ENCODE assay signal across 8 cellular contexts in genomic region chr2:104378853-104379374, GRCh38.
DNase-seq lines count a peak whose midpoint lies in the region; ATAC-seq and TF ChIP-seq lines count a peak whose summit lies in the region.

No MANE protein-coding gene starts in this region.

- no peaks in the 10 kb centered on the region for H3K4me1 ChIP-seq in KMS-11 (ENCODE audit: low read depth, poor library complexity, severe bottlenecking)
- H3K4me1 ChIP-seq in neuron (ENCODE audit: insufficient read depth, low read length) = peaks cover 13% of the 10 kb centered on the region

- H4K20me1 ChIP-seq in KMS-11 (ENCODE audit: insufficient read depth) = no peaks in the 10 kb centered on the region

- no peak overlapping the region; the same call in 1 of the 2 replicates for H3K4me2 ChIP-seq in KMS-11

- no peaks in the 10 kb centered on the region for H3K36me3 Mint-ChIP-seq in CD14-positive monocyte
- no peaks in the 10 kb centered on the region for H3K36me3 Mint-ChIP-seq in T-helper 1 cell treated with Interleukin-12 subunit alpha and Interleukin-12 subunit beta and Interleukin-4 antibody, amounts not matched to agents 30 μg/mL and 1 μg/mL, for 36 hours (ENCODE audit: low read depth)

- H2AFZ ChIP-seq in KMS-11 (ENCODE audit: low read depth) (peak overlapping the region; percentile 75), neuron (ENCODE audit: low read depth, low read length) (peak overlapping the region; percentile 35)

- no peaks in the 10 kb centered on the region for H3K9me3 ChIP-seq in neuron (ENCODE audit: low read length)

- H3K4me3 Mint-ChIP-seq in CD14-positive monocyte = peak overlapping the region; percentile 80 to 92
- H3K4me3 Mint-ChIP-seq in T-helper 1 cell treated with Interleukin-12 subunit alpha and Interleukin-12 subunit beta and Interleukin-4 antibody, amounts not matched to agents 30 μg/mL and 1 μg/mL, for 36 hours = peak overlapping the region; percentile 59

- H3K4me1 Mint-ChIP-seq in CD14-positive monocyte = peaks cover 9% of the 10 kb centered on the region
- peaks cover 2% of the 10 kb centered on the region for H3K4me1 Mint-ChIP-seq in T-helper 1 cell treated with Interleukin-12 subunit alpha and Interleukin-12 subunit beta and Interleukin-4 antibody, amounts not matched to agents 30 μg/mL and 1 μg/mL, for 36 hours (ENCODE audit: low read depth)

- H3K27ac Mint-ChIP-seq in CD14-positive monocyte = peak overlapping the region; percentile 35 to 93 (median 90)
- H3K27ac Mint-ChIP-seq in T-helper 1 cell treated with Interleukin-12 subunit alpha and Interleukin-12 subunit beta and Interleukin-4 antibody, amounts not matched to agents 30 μg/mL and 1 μg/mL, for 36 hours = no peak overlapping the region

- H3K79me2 ChIP-seq in KMS-11 (ENCODE audit: insufficient read depth, low read depth) = no peaks in the 10 kb centered on the region

- peak; percentile 73 for ATAC-seq in GM18873 (IDR thresholded peaks at IDR 0.05; ENCODE audit: low FRiP score, unreplicated experiment)

- H3K9me3 Mint-ChIP-seq in CD14-positive monocyte = peaks cover 0 to 2% (median 2%) of the 10 kb centered on the region in 7 donors
- H3K9me3 Mint-ChIP-seq in T-helper 1 cell treated with Interleukin-12 subunit alpha and Interleukin-12 subunit beta and Interleukin-4 antibody, amounts not matched to agents 30 μg/mL and 1 μg/mL, for 36 hours = no peaks in the 10 kb centered on the region

- DNase-seq in CD14-positive monocyte (ENCODE audit: low spot score) (no peak), germinal center (ENCODE audit: low spot score) (peak; percentile 45), hepatic stellate cell (ENCODE audit: low spot score) (no peak), NCI-H2107 (lab: John Stamatoyannopoulos, UW) (no peak)

- H3K27me3 ChIP-seq in KMS-11 (ENCODE audit: insufficient read depth, low read depth) (no peaks in the 10 kb centered on the region), neuron (ENCODE audit: insufficient read depth, low read length) (no peaks in the 10 kb centered on the region)

- peaks cover 0 to 5% (median 1%) of the 10 kb centered on the region in 3 donors for H3K27me3 Mint-ChIP-seq in CD14-positive monocyte (ENCODE audit: low read depth in 3 of 3)
- H3K27me3 Mint-ChIP-seq in T-helper 1 cell treated with Interleukin-12 subunit alpha and Interleukin-12 subunit beta and Interleukin-4 antibody, amounts not matched to agents 30 μg/mL and 1 μg/mL, for 36 hours (ENCODE audit: low read depth) = no peaks in the 10 kb centered on the region

- no peak overlapping the region for H3K9ac ChIP-seq in KMS-11

- no peak overlapping the region for H3K27ac ChIP-seq in KMS-11

- TF ChIP-seq CTCF in CD14-positive monocyte (IDR thresholded peaks at IDR 0.05) (no peak), KMS-11 (conservative IDR thresholded peaks at IDR 0.05; ENCODE audit: low read depth, low read length) (no peak)

- H3K4me3 ChIP-seq in KMS-11 (IDR thresholded peaks at IDR 0.05; ENCODE audit: insufficient read depth, low read depth, low read length) (no peak overlapping the region), neuron (ENCODE audit: low read length) (peak overlapping the region; percentile 67)

- H3K36me3 ChIP-seq in KMS-11 (ENCODE audit: insufficient read depth) = no peaks in the 10 kb centered on the region
- no peaks in the 10 kb centered on the region for H3K36me3 ChIP-seq in neuron (ENCODE audit: insufficient read depth, low read length)

- intact Hi-C loops in CD14-positive monocyte (cut with micrococcal nuclease) = no loop called here
